16 cellular contexts compared by ENCODE assay signal in genomic region chr12:28683371-28683770, GRCh38.
"Had no signal": no experiment of that assay in that cellular context is flagged by ENCODE, and none has a peak within 500 bp of the region (broad histone marks: within the 10 kb centered on the region; RNA-seq: fewer than 3 reads in every experiment).

No MANE protein-coding gene starts in this region.

- DNase-seq: activated CD4-positive, alpha-beta T cell treated with anti-CD3 and anti-CD28 coated beads for 1 hour; activated CD4-positive, alpha-beta T cell treated with anti-CD3 and anti-CD28 coated beads, Interleukin-2, amount 50 U/mL, for 48 hours; activated naive CD4-positive, alpha-beta T cell treated with anti-CD3 and anti-CD28 coated beads for 36 hours; effector CD4-positive, alpha-beta T cell; kidney; left ventricle myocardium inferior; natural killer cell; retina had no signal

- H3K9me3 ChIP-seq: left ventricle myocardium inferior, neutrophil, thoracic aorta had no signal

- H2AFZ ChIP-seq: hepatocyte had no signal

- H3K27me3 ChIP-seq: hepatocyte, neutrophil had no signal

- H3K27ac Mint-ChIP-seq: activated naive CD4-positive, alpha-beta T cell treated with anti-CD3 and anti-CD28 coated beads for 36 hours; activated T-helper 17 cell treated with anti-CD3 and anti-CD28 coated beads, Interleukin-2, amount 50 U/mL, for 72 hours; memory B cell; natural killer cell; stimulated activated effector memory CD8-positive, alpha-beta T cell treated with anti-CD3 and anti-CD28 coated beads, Interleukin-12 subunit alpha, Interleukin-12 subunit beta, amount 100 ng/mL, for 72 hours had no signal

- H3K4me2 ChIP-seq: hepatocyte had no signal

- H3K27ac ChIP-seq: coronary artery, hepatocyte, left ventricle myocardium inferior, neutrophil, thoracic aorta, VCaP had no signal

- ATAC-seq: activated T-helper 17 cell treated with anti-CD3 and anti-CD28 coated beads, Interleukin-2, amount 50 U/mL, for 72 hours; natural killer cell; stimulated activated effector memory CD8-positive, alpha-beta T cell treated with anti-CD3 and anti-CD28 coated beads, Interleukin-12 subunit alpha, Interleukin-12 subunit beta, amount 100 ng/mL, for 72 hours had no signal

- H3K4me1 ChIP-seq: left ventricle myocardium inferior had no signal

- H3K4me1 Mint-ChIP-seq: activated T-helper 17 cell treated with anti-CD3 and anti-CD28 coated beads, Interleukin-2, amount 50 U/mL, for 72 hours; memory B cell; natural killer cell; stimulated activated effector memory CD8-positive, alpha-beta T cell treated with anti-CD3 and anti-CD28 coated beads, Interleukin-12 subunit alpha, Interleukin-12 subunit beta, amount 100 ng/mL, for 72 hours had no signal

- H3K9me3 Mint-ChIP-seq: activated naive CD4-positive, alpha-beta T cell treated with anti-CD3 and anti-CD28 coated beads for 36 hours; activated T-helper 17 cell treated with anti-CD3 and anti-CD28 coated beads, Interleukin-2, amount 50 U/mL, for 72 hours; stimulated activated effector memory CD8-positive, alpha-beta T cell treated with anti-CD3 and anti-CD28 coated beads, Interleukin-12 subunit alpha, Interleukin-12 subunit beta, amount 100 ng/mL, for 72 hours had no signal

- H3K36me3 Mint-ChIP-seq: memory B cell; natural killer cell; stimulated activated effector memory CD8-positive, alpha-beta T cell treated with anti-CD3 and anti-CD28 coated beads, Interleukin-12 subunit alpha, Interleukin-12 subunit beta, amount 100 ng/mL, for 72 hours had no signal

- H3K36me3 ChIP-seq: left ventricle myocardium inferior, neutrophil, thoracic aorta had no signal

- H3K79me2 ChIP-seq: hepatocyte had no signal

- H3K4me3 ChIP-seq: coronary artery, hepatocyte, left ventricle myocardium inferior, thoracic aorta had no signal

- H3K4me3 Mint-ChIP-seq: activated naive CD4-positive, alpha-beta T cell treated with anti-CD3 and anti-CD28 coated beads for 36 hours; activated T-helper 17 cell treated with anti-CD3 and anti-CD28 coated beads, Interleukin-2, amount 50 U/mL, for 72 hours; memory B cell; natural killer cell; stimulated activated effector memory CD8-positive, alpha-beta T cell treated with anti-CD3 and anti-CD28 coated beads, Interleukin-12 subunit alpha, Interleukin-12 subunit beta, amount 100 ng/mL, for 72 hours had no signal

- H3K27me3 Mint-ChIP-seq: activated T-helper 17 cell treated with anti-CD3 and anti-CD28 coated beads, Interleukin-2, amount 50 U/mL, for 72 hours; memory B cell had no signal
